ENCODE assay signal across 8 cellular contexts in genomic region chr19:12676384-12676792, GRCh38. TPM values are rescaled to one million over a fixed set of nuclear protein-coding genes. Genes with fewer than 3 reads are reported as not detected.
DNase-seq lines count a peak whose midpoint lies in the region; ATAC-seq, FAIRE-seq and TF ChIP-seq lines count a peak whose summit lies in the region.

No MANE protein-coding gene starts in this region.

- DNase-seq in DMS53 treated with DMSO at 0.1 percent for 48 hours (lab: John Stamatoyannopoulos, UW; ENCODE audit: unreplicated experiment) (peak; percentile 19), Kasumi-1 (lab: John Stamatoyannopoulos, UW) (peak; percentile 71 to 75), RWPE2 (ENCODE audit: low spot score) (no peak), foreskin fibroblast (peak; percentile 59 to 87), pancreas (peak; percentile 71 to 94 (median 87)), transverse colon (peak; percentile 86)

- FAIRE-seq in pancreas (lab: Jason Lieb, UNC) = no peak

- no peaks in the 10 kb centered on the region for H3K27me3 Mint-ChIP-seq in activated T-helper 17 cell treated with anti-CD3 and anti-CD28 coated beads, Interleukin-2, amount 50 U/mL, for 72 hours

- H3K4me3 ChIP-seq in RWPE2 (ENCODE audit: severe bottlenecking) (no peak overlapping the region), foreskin fibroblast (ENCODE audit: low read depth in 1 of 2, low read length in 2 of 2) (no peak overlapping the region), pancreas (no peak overlapping the region), transverse colon (no peak overlapping the region)

- H3K27me3 ChIP-seq in RWPE2 (ENCODE audit: insufficient read depth, poor library complexity, severe bottlenecking) (no peaks in the 10 kb centered on the region), pancreas (no peaks in the 10 kb centered on the region), transverse colon (no peaks in the 10 kb centered on the region)

- intact Hi-C loops in pancreas (cut with DNase I) = loop anchor here in 1 of 3 donors (10.0 kb wide), 1 partner anchor 112 kb away; no protein-coding TSS in a partner anchor
- intact Hi-C loops in transverse colon (cut with DNase I; ENCODE audit: low total_unique reads) = loop anchor here (10.0 kb wide), 1 partner anchor 102 kb away; no protein-coding TSS in a partner anchor

- peak overlapping the region; percentile 66 for H3K27ac Mint-ChIP-seq in activated T-helper 17 cell treated with anti-CD3 and anti-CD28 coated beads, Interleukin-2, amount 50 U/mL, for 72 hours

- no peak for TF ChIP-seq EP300 in transverse colon (IDR thresholded peaks at IDR 0.05; ENCODE audit: low read depth)

- H3K27ac ChIP-seq in RWPE2 (ENCODE audit: poor library complexity, severe bottlenecking) = no peak overlapping the region
- H3K27ac ChIP-seq in pancreas = no peak overlapping the region
- peak overlapping the region in 1 of 4 donors; percentile 3 for H3K27ac ChIP-seq in transverse colon

- no peaks in the 10 kb centered on the region for H3K9me3 Mint-ChIP-seq in activated T-helper 17 cell treated with anti-CD3 and anti-CD28 coated beads, Interleukin-2, amount 50 U/mL, for 72 hours

- H3K4me1 ChIP-seq in RWPE2 (ENCODE audit: insufficient read depth, poor library complexity, severe bottlenecking) = no peaks in the 10 kb centered on the region
- peaks cover 0 to 3% (median 2%) of the 10 kb centered on the region in 3 donors for H3K4me1 ChIP-seq in pancreas
- H3K4me1 ChIP-seq in transverse colon = peaks cover 5 to 17% (median 7%) of the 10 kb centered on the region in 4 donors

- H3K9me3 ChIP-seq in RWPE2 (ENCODE audit: severe bottlenecking) (no peaks in the 10 kb centered on the region), pancreas (no peaks in the 10 kb centered on the region), transverse colon (no peaks in the 10 kb centered on the region)

- H3K36me3 ChIP-seq in RWPE2 (ENCODE audit: low read depth) (peaks cover 67% of the 10 kb centered on the region), pancreas (peaks cover 3 to 46% (median 23%) of the 10 kb centered on the region in 3 donors), transverse colon (peaks cover 0 to 42% (median 20%) of the 10 kb centered on the region in 4 donors)

- WGBS in pancreas, 2 donors = 16 to 21% methylated on average over 4 of the region's 4 CpGs
- WGBS in transverse colon (ENCODE audit: low coverage in 1 of 2), 2 donors = 16% methylated on average over 4 of the region's 4 CpGs; no CpG with 5 or more reads in 1 of the 2 donors

- TF ChIP-seq POLR2A in transverse colon (IDR thresholded peaks at IDR 0.05) = no peak

- peaks cover 20% of the 10 kb centered on the region for H3K4me1 Mint-ChIP-seq in activated T-helper 17 cell treated with anti-CD3 and anti-CD28 coated beads, Interleukin-2, amount 50 U/mL, for 72 hours

- peak; percentile 50 for ATAC-seq in RWPE2 (ENCODE audit: low read depth)
- ATAC-seq in activated T-helper 17 cell treated with anti-CD3 and anti-CD28 coated beads, Interleukin-2, amount 50 U/mL, for 72 hours (replicated peaks) = peak; percentile 42
- peak; percentile 29 to 69 (median 66) for ATAC-seq in pancreas
- no peak for ATAC-seq in GM18873 (IDR thresholded peaks at IDR 0.05; ENCODE audit: low FRiP score, unreplicated experiment)

- TF ChIP-seq CTCF in RWPE2 (IDR thresholded peaks at IDR 0.05; ENCODE audit: poor library complexity, severe bottlenecking) = peak; percentile 85
- peak; percentile 84 for TF ChIP-seq CTCF in foreskin fibroblast (IDR thresholded peaks at IDR 0.05; ENCODE audit: low read depth, low read length)
- TF ChIP-seq CTCF in pancreas (IDR thresholded peaks at IDR 0.05) = peak; percentile 83 to 87 (median 84)
- TF ChIP-seq CTCF in transverse colon (IDR thresholded peaks at IDR 0.05) = peak; percentile 81 to 90 (median 88)

- H3K36me3 Mint-ChIP-seq in activated T-helper 17 cell treated with anti-CD3 and anti-CD28 coated beads, Interleukin-2, amount 50 U/mL, for 72 hours (ENCODE audit: low read depth) = peaks cover 97% of the 10 kb centered on the region

- in situ Hi-C loops in transverse colon (cut with MboI; ENCODE audit: low pct_ligation_motif_present in 1 of 4, low pct_unique_long_range_greater_than_20kb in 1 of 4, low sequenced_read_pairs in 3 of 4) = loop anchor here in 3 of 4 donors (10.0 kb wide), 1 partner anchor 112 kb away; no protein-coding TSS in a partner anchor

- H3K4me3 Mint-ChIP-seq in activated T-helper 17 cell treated with anti-CD3 and anti-CD28 coated beads, Interleukin-2, amount 50 U/mL, for 72 hours = no peak overlapping the region

RNA-seq across cellular contexts. Expression of gene DHPS, which starts 5.3 kb away (rescaled TPM):
- total RNA-seq in activated T-helper 17 cell treated with anti-CD3 and anti-CD28 coated beads, Interleukin-2, amount 50 U/mL, for 72 hours = 100 to 1,000 TPM; 125 to 167 TPM
- 10 to 100 TPM; 36.0 to 53.2 (median 47.7) TPM for total RNA-seq in pancreas
- polyA plus RNA-seq in pancreas = 10 to 100 TPM; 78.8 to 85.7 TPM
- 100 to 1,000 TPM; 117 to 139 (median 128) TPM for total RNA-seq in transverse colon

RNA-seq across cellular contexts. Expression of gene WDR83, which starts 9.8 kb away (rescaled TPM):
- total RNA-seq in activated T-helper 17 cell treated with anti-CD3 and anti-CD28 coated beads, Interleukin-2, amount 50 U/mL, for 72 hours = 10 to 100 TPM; 17.7 to 30.4 TPM
- total RNA-seq in pancreas (1 to 10 TPM; 3.5 to 8.8 (median 5.7) TPM), transverse colon (10 to 100 TPM in 1 of 4 donors, 1 to 10 TPM in 2, not detected in 1; 7.6 to 36.3 (median 9.4) TPM)
- 10 to 100 TPM; 25.6 to 28.1 TPM for polyA plus RNA-seq in pancreas

RNA-seq across cellular contexts. Expression of gene MAN2B1, which starts 9.8 kb away (rescaled TPM):
- total RNA-seq in activated T-helper 17 cell treated with anti-CD3 and anti-CD28 coated beads, Interleukin-2, amount 50 U/mL, for 72 hours = 100 to 1,000 TPM; 199 to 247 TPM
- total RNA-seq in pancreas (10 to 100 TPM; 33.2 to 92.8 (median 59.2) TPM), transverse colon (100 to 1,000 TPM in 1 of 4 donors, 10 to 100 TPM in 3; 52.4 to 272 (median 70.1) TPM)
- polyA plus RNA-seq in pancreas = 10 to 100 TPM; 30.2 to 48.2 TPM

RNA-seq across cellular contexts. Expression of gene GNG14, which starts 11.4 kb away (rescaled TPM):
- total RNA-seq in activated T-helper 17 cell treated with anti-CD3 and anti-CD28 coated beads, Interleukin-2, amount 50 U/mL, for 72 hours = not detected
- total RNA-seq in pancreas = not detected
- polyA plus RNA-seq in pancreas = not detected
- not detected for total RNA-seq in transverse colon

RNA-seq across cellular contexts. Expression of gene FBXW9, which starts 20.0 kb away (rescaled TPM):
- 1 to 10 TPM; 4.7 to 9.9 TPM for total RNA-seq in activated T-helper 17 cell treated with anti-CD3 and anti-CD28 coated beads, Interleukin-2, amount 50 U/mL, for 72 hours
- total RNA-seq in pancreas (1 to 10 TPM; 3.1 to 5.0 (median 4.2) TPM), transverse colon (1 to 10 TPM; 3.2 to 8.1 (median 4.9) TPM)
- polyA plus RNA-seq in pancreas = 1 to 10 TPM; 5.6 to 8.5 TPM
